Comparison of ENCODE assay signal across 14 cellular contexts in genomic region chr13:46403851-46404731, GRCh38. TPM values are rescaled to one million over a fixed set of nuclear protein-coding genes. Genes with fewer than 3 reads are reported as not detected.
DNase-seq lines count a peak whose midpoint lies in the region; ATAC-seq and TF ChIP-seq lines count a peak whose summit lies in the region.
"Had no signal": no experiment of that assay in that cellular context is flagged by ENCODE, and none has a peak within 500 bp of the region (broad histone marks: within the 10 kb centered on the region; RNA-seq: fewer than 3 reads in every experiment).

No MANE protein-coding gene starts in this region.

- H3K36me3 ChIP-seq in OCI-LY1 (ENCODE audit: insufficient read depth, low read length) = no peaks in the 10 kb centered on the region
- H3K36me3 ChIP-seq: adrenal gland had no signal

- ATAC-seq in right cardiac atrium = peak; percentile 56
- no peak for ATAC-seq in stimulated activated memory B cell treated with anti-CD40 and anti-IgM and Interleukin-4, amounts not matched to agents 10 μg/mL and 1 μg/mL and 100 μg/mL, for 72 hours
- no peak for ATAC-seq in HG03175 (IDR thresholded peaks at IDR 0.05; ENCODE audit: unreplicated experiment)
- ATAC-seq: PC-3 had no signal

- no peaks in the 10 kb centered on the region for H4K20me1 ChIP-seq in OCI-LY1 (ENCODE audit: insufficient read depth, low read length)

- peak; percentile 34 for DNase-seq in activated naive CD4-positive, alpha-beta T cell treated with anti-CD3 and anti-CD28 coated beads for 36 hours
- DNase-seq in activated naive CD4-positive, alpha-beta T cell treated with anti-CD3 and anti-CD28 coated beads, Interleukin-2, amount 10 ng/mL, durations not matched to agents 7 days and 5 days = no peak
- DNase-seq in right cardiac atrium (no peak), cortex of kidney (lab: John Stamatoyannopoulos, UW) (no peak), NCI-H1105 treated with DMSO at 0.1 percent for 48 hours (lab: John Stamatoyannopoulos, UW) (no peak)
- DNase-seq: dermis blood vessel endothelial cell, islet precursor cell, NCI-H2171, PC-3, T1000 had no signal

- peak overlapping the region; percentile 20; the same call in 1 of the 2 replicates for H2AFZ ChIP-seq in OCI-LY1 (ENCODE audit: low read length)

- no peak overlapping the region for H3K4me3 Mint-ChIP-seq in activated naive CD4-positive, alpha-beta T cell treated with anti-CD3 and anti-CD28 coated beads for 36 hours
- no peak overlapping the region for H3K4me3 Mint-ChIP-seq in activated naive CD4-positive, alpha-beta T cell treated with anti-CD3 and anti-CD28 coated beads, Interleukin-2, amount 10 ng/mL, durations not matched to agents 7 days and 5 days
- no peak overlapping the region for H3K4me3 Mint-ChIP-seq in stimulated activated memory B cell treated with anti-CD40 and anti-IgM and Interleukin-4, amounts not matched to agents 10 μg/mL and 1 μg/mL and 100 μg/mL, for 72 hours

- peaks cover 4% of the 10 kb centered on the region for H3K27me3 Mint-ChIP-seq in activated naive CD4-positive, alpha-beta T cell treated with anti-CD3 and anti-CD28 coated beads for 36 hours (ENCODE audit: low read depth)
- H3K27me3 Mint-ChIP-seq in activated naive CD4-positive, alpha-beta T cell treated with anti-CD3 and anti-CD28 coated beads, Interleukin-2, amount 10 ng/mL, durations not matched to agents 7 days and 5 days = peaks cover 8% of the 10 kb centered on the region
- H3K27me3 Mint-ChIP-seq in stimulated activated memory B cell treated with anti-CD40 and anti-IgM and Interleukin-4, amounts not matched to agents 10 μg/mL and 1 μg/mL and 100 μg/mL, for 72 hours = no peaks in the 10 kb centered on the region

- peaks cover 19% of the 10 kb centered on the region for H3F3A ChIP-seq in OCI-LY1 (ENCODE audit: insufficient read depth, low read length)

- CTCF ChIA-PET in activated naive CD4-positive, alpha-beta T cell treated with anti-CD3 and anti-CD28 coated beads for 36 hours (lab: Charles Lee) = interaction anchor here (0.5 to 0.6 kb wide), 2 partner anchors 24 to 33 kb away, joined by 3 read pairs; no protein-coding TSS in a partner anchor
- CTCF ChIA-PET in activated naive CD4-positive, alpha-beta T cell treated with anti-CD3 and anti-CD28 coated beads, Interleukin-2, amount 10 ng/mL, durations not matched to agents 7 days and 5 days (lab: Charles Lee) = no interaction called here

- no peaks in the 10 kb centered on the region for H3K79me2 ChIP-seq in OCI-LY1 (ENCODE audit: insufficient read depth, low read length)

- intact Hi-C loops in activated naive CD4-positive, alpha-beta T cell treated with anti-CD3 and anti-CD28 coated beads for 36 hours (cut with micrococcal nuclease) = loop anchor here (1.0 kb wide), 1 partner anchor 17 kb away; the partner anchor contains the start of gene RUBCNL
- intact Hi-C loops in right cardiac atrium (cut with DNase I) = no loop called here

- peaks cover 11% of the 10 kb centered on the region for H3K4me1 Mint-ChIP-seq in activated naive CD4-positive, alpha-beta T cell treated with anti-CD3 and anti-CD28 coated beads for 36 hours (ENCODE audit: low read depth)
- peaks cover 10% of the 10 kb centered on the region for H3K4me1 Mint-ChIP-seq in activated naive CD4-positive, alpha-beta T cell treated with anti-CD3 and anti-CD28 coated beads, Interleukin-2, amount 10 ng/mL, durations not matched to agents 7 days and 5 days
- peaks cover 55% of the 10 kb centered on the region for H3K4me1 Mint-ChIP-seq in stimulated activated memory B cell treated with anti-CD40 and anti-IgM and Interleukin-4, amounts not matched to agents 10 μg/mL and 1 μg/mL and 100 μg/mL, for 72 hours

- peak overlapping the region; percentile 52; the same call in 1 of the 2 replicates for H3K4me2 ChIP-seq in OCI-LY1 (ENCODE audit: low read length)

- H3K27ac ChIP-seq in OCI-LY1 (ENCODE audit: low read depth, low read length, poor library complexity, severe bottlenecking) (peak overlapping the region; percentile 99), right cardiac atrium (ENCODE audit: low read length) (peak overlapping the region; percentile 23)

- H3K4me3 ChIP-seq in OCI-LY1 (ENCODE audit: low read depth, low read length, poor library complexity, severe bottlenecking) (no peak overlapping the region), right cardiac atrium (ENCODE audit: low read length) (no peak overlapping the region)
- H3K4me3 ChIP-seq: adrenal gland had no signal

- peaks cover 6% of the 10 kb centered on the region; the same call in 1 of the 2 replicates for H3K9me3 ChIP-seq in OCI-LY1 (ENCODE audit: low read length)
- H3K9me3 ChIP-seq in right cardiac atrium (ENCODE audit: control insufficient read depth, low read length) = no peaks in the 10 kb centered on the region
- H3K9me3 ChIP-seq: adrenal gland had no signal

- no peak overlapping the region; the same call in 1 of the 2 replicates for H3K9ac ChIP-seq in OCI-LY1 (ENCODE audit: low read length)

- H3K9me3 Mint-ChIP-seq in activated naive CD4-positive, alpha-beta T cell treated with anti-CD3 and anti-CD28 coated beads for 36 hours = no peaks in the 10 kb centered on the region
- no peaks in the 10 kb centered on the region for H3K9me3 Mint-ChIP-seq in activated naive CD4-positive, alpha-beta T cell treated with anti-CD3 and anti-CD28 coated beads, Interleukin-2, amount 10 ng/mL, durations not matched to agents 7 days and 5 days
- H3K9me3 Mint-ChIP-seq in stimulated activated memory B cell treated with anti-CD40 and anti-IgM and Interleukin-4, amounts not matched to agents 10 μg/mL and 1 μg/mL and 100 μg/mL, for 72 hours = peaks cover 3% of the 10 kb centered on the region

- H3K27ac Mint-ChIP-seq in activated naive CD4-positive, alpha-beta T cell treated with anti-CD3 and anti-CD28 coated beads for 36 hours = no peak overlapping the region
- no peak overlapping the region for H3K27ac Mint-ChIP-seq in activated naive CD4-positive, alpha-beta T cell treated with anti-CD3 and anti-CD28 coated beads, Interleukin-2, amount 10 ng/mL, durations not matched to agents 7 days and 5 days
- H3K27ac Mint-ChIP-seq in stimulated activated memory B cell treated with anti-CD40 and anti-IgM and Interleukin-4, amounts not matched to agents 10 μg/mL and 1 μg/mL and 100 μg/mL, for 72 hours = peak overlapping the region; percentile 60

- 78% methylated on average over 8 of the region's 8 CpGs for WGBS in right cardiac atrium

- H3K27me3 ChIP-seq in OCI-LY1 (ENCODE audit: insufficient read depth, low read length) (no peaks in the 10 kb centered on the region), right cardiac atrium (ENCODE audit: control insufficient read depth, insufficient read depth) (no peaks in the 10 kb centered on the region)
- H3K27me3 ChIP-seq: adrenal gland had no signal

- H3K9me2 ChIP-seq in OCI-LY1 (ENCODE audit: low read depth, low read length) = no peaks in the 10 kb centered on the region

- H3K4me1 ChIP-seq in OCI-LY1 (ENCODE audit: insufficient read depth, low read length, severe bottlenecking) (peaks cover 67% of the 10 kb centered on the region), right cardiac atrium (ENCODE audit: control insufficient read depth, insufficient read depth, low read length) (no peaks in the 10 kb centered on the region)

- H3K36me3 Mint-ChIP-seq in activated naive CD4-positive, alpha-beta T cell treated with anti-CD3 and anti-CD28 coated beads for 36 hours (ENCODE audit: low read depth) = no peaks in the 10 kb centered on the region
- no peaks in the 10 kb centered on the region for H3K36me3 Mint-ChIP-seq in activated naive CD4-positive, alpha-beta T cell treated with anti-CD3 and anti-CD28 coated beads, Interleukin-2, amount 10 ng/mL, durations not matched to agents 7 days and 5 days
- no peaks in the 10 kb centered on the region for H3K36me3 Mint-ChIP-seq in stimulated activated memory B cell treated with anti-CD40 and anti-IgM and Interleukin-4, amounts not matched to agents 10 μg/mL and 1 μg/mL and 100 μg/mL, for 72 hours

- no peak for TF ChIP-seq CTCF in OCI-LY1 (IDR thresholded peaks at IDR 0.05; ENCODE audit: low read length)

RNA-seq across cellular contexts. Expression of gene RUBCNL, which starts 17.0 kb away (rescaled TPM):
- total RNA-seq in activated naive CD4-positive, alpha-beta T cell treated with anti-CD3 and anti-CD28 coated beads for 36 hours = 1 to 10 TPM; 3.6 to 3.7 TPM
- 1 to 10 TPM; 1.0 to 1.8 (median 1.3) TPM for total RNA-seq in right cardiac atrium
- polyA plus RNA-seq in right cardiac atrium = 0.36 TPM
- total RNA-seq: PC-3 had no signal

Comparison
In these comparisons a context has a peak if more than half of its experiments do, and no peak if none do; other contexts are left out.
1. ATAC-seq: peak in right cardiac atrium (2 of 2); none in stimulated activated memory B cell treated with anti-CD40 and anti-IgM and Interleukin-4, amounts not matched to agents 10 μg/mL and 1 μg/mL and 100 μg/mL, for 72 hours (single experiment) and HG03175 (single experiment).